ENCODE assay signal across 28 cellular contexts in genomic region chr2:100274076-100274475, GRCh38. TPM values are rescaled to one million over a fixed set of nuclear protein-coding genes. Genes with fewer than 3 reads are reported as not detected.
A peak's percentile ranks its signal among the peaks of the same experiment; 100 is the strongest.
DNase-seq lines count a peak whose midpoint lies in the region; ATAC-seq and TF ChIP-seq lines count a peak whose summit lies in the region.
"Had no signal": no experiment of that assay in that cellular context is flagged by ENCODE, and none has a peak within 500 bp of the region (broad histone marks: within the 10 kb centered on the region; RNA-seq: fewer than 3 reads in every experiment).

No MANE protein-coding gene starts in this region.

- ATAC-seq in natural killer cell (peak; percentile 40 to 71 (median 68)), GM21381 (IDR thresholded peaks at IDR 0.05; ENCODE audit: unreplicated experiment) (no peak), GM18861 (IDR thresholded peaks at IDR 0.05; ENCODE audit: unreplicated experiment) (no peak)
- ATAC-seq: activated T-cell treated with anti-CD3 and anti-CD28 coated beads, Interleukin-2, amount 50 U/mL, for 72 hours; HCT116; naive thymus-derived CD8-positive, alpha-beta T cell; right lobe of liver had no signal

- no peak overlapping the region for H3K4me3 Mint-ChIP-seq in natural killer cell
- H3K4me3 Mint-ChIP-seq: activated CD4-positive, alpha-beta memory T cell treated with anti-CD3 and anti-CD28 coated beads for 36 hours; activated naive CD8-positive, alpha-beta T cell treated with anti-CD3 and anti-CD28 coated beads, Interleukin-2, amount 10 ng/mL, durations not matched to agents 7 days and 5 days; activated T-cell treated with anti-CD3 and anti-CD28 coated beads, Interleukin-2, amount 50 U/mL, for 72 hours; naive thymus-derived CD8-positive, alpha-beta T cell; type B pancreatic cell had no signal

- intact Hi-C loops in natural killer cell (cut with micrococcal nuclease) = no loop called here

- no peaks in the 10 kb centered on the region for H3K36me3 Mint-ChIP-seq in natural killer cell
- H3K36me3 Mint-ChIP-seq: activated CD4-positive, alpha-beta memory T cell treated with anti-CD3 and anti-CD28 coated beads for 36 hours; activated naive CD8-positive, alpha-beta T cell treated with anti-CD3 and anti-CD28 coated beads, Interleukin-2, amount 10 ng/mL, durations not matched to agents 7 days and 5 days; naive thymus-derived CD8-positive, alpha-beta T cell; type B pancreatic cell had no signal

- no peaks in the 10 kb centered on the region for H3K27me3 Mint-ChIP-seq in natural killer cell (ENCODE audit: low read depth in 2 of 2)
- H3K27me3 Mint-ChIP-seq: type B pancreatic cell had no signal

- H3K27ac Mint-ChIP-seq in natural killer cell = peak overlapping the region; percentile 4 to 56
- H3K27ac Mint-ChIP-seq: activated CD4-positive, alpha-beta memory T cell treated with anti-CD3 and anti-CD28 coated beads for 36 hours; activated naive CD8-positive, alpha-beta T cell treated with anti-CD3 and anti-CD28 coated beads, Interleukin-2, amount 10 ng/mL, durations not matched to agents 7 days and 5 days; activated T-cell treated with anti-CD3 and anti-CD28 coated beads, Interleukin-2, amount 50 U/mL, for 72 hours; type B pancreatic cell had no signal

- peaks cover 16 to 20% of the 10 kb centered on the region in 2 donors for H3K4me1 Mint-ChIP-seq in natural killer cell

- H3K9me3 Mint-ChIP-seq in natural killer cell = no peaks in the 10 kb centered on the region
- H3K9me3 Mint-ChIP-seq: activated naive CD8-positive, alpha-beta T cell treated with anti-CD3 and anti-CD28 coated beads, Interleukin-2, amount 10 ng/mL, durations not matched to agents 7 days and 5 days; activated T-cell treated with anti-CD3 and anti-CD28 coated beads, Interleukin-2, amount 50 U/mL, for 72 hours; type B pancreatic cell had no signal

- TF ChIP-seq CTCF in natural killer cell (IDR thresholded peaks at IDR 0.05) = no peak

- no peaks in the 10 kb centered on the region for H3K27me3 ChIP-seq in H7 (ENCODE audit: control insufficient read depth, insufficient read depth, low read length)
- H3K27me3 ChIP-seq: BE2C, brain microvascular endothelial cell, right lobe of liver had no signal

- no peak overlapping the region for H3K4me3 ChIP-seq in H7 (ENCODE audit: insufficient read depth, low read depth, low read length)
- H3K4me3 ChIP-seq: right lobe of liver had no signal

- no peaks in the 10 kb centered on the region for H3K36me3 ChIP-seq in H7 (replicated peaks; ENCODE audit: control insufficient read depth, insufficient read depth, low read length)
- H3K36me3 ChIP-seq: BE2C, brain microvascular endothelial cell, right lobe of liver had no signal

- DNase-seq in NCI-H1417 (lab: John Stamatoyannopoulos, UW) (peak in 2 of 3 experiments; percentile 9 to 34), NCI-H1417 treated with DMSO at 0.1 percent for 48 hours (lab: John Stamatoyannopoulos, UW) (no peak), H7 (peak; percentile 74), ecto neural progenitor cell (ENCODE audit: low spot score) (peak; percentile 31), natural killer cell (no peak)
- no peak for DNase-seq in stimulated activated CD4-positive, alpha-beta T cell treated with anti-CD3 and anti-CD28 coated beads, Interleukin-1b, Interleukin-23, amount 100 ng/mL, for 48 hours
- DNase-seq: 8988T; activated CD4-positive, alpha-beta memory T cell treated with anti-CD3 and anti-CD28 coated beads for 36 hours; activated naive CD8-positive, alpha-beta T cell treated with anti-CD3 and anti-CD28 coated beads, Interleukin-2, amount 10 ng/mL, durations not matched to agents 7 days and 5 days; activated T-cell treated with anti-CD3 and anti-CD28 coated beads, Interleukin-2, amount 50 U/mL, for 72 hours; BE2C; brain microvascular endothelial cell; COR-L47; cortex of kidney; kidney; naive thymus-derived CD8-positive, alpha-beta T cell; NCI-H2081 treated with DMSO at 0.1 percent for 48 hours; NCI-H748 treated with DMSO at 0.1 percent for 48 hours; SHP77 treated with DMSO at 0.1 percent for 48 hours; stimulated activated CD4-positive, alpha-beta T cell treated with anti-CD3 and anti-CD28 coated beads, Interleukin-15, amount 100 ng/mL, for 24 hours; stimulated activated naive CD4-positive, alpha-beta T cell treated with Interleukin-2 at 50 U/mL for 16 hours had no signal

RNA-seq across cellular contexts. Expression of gene LONRF2, which starts 48.2 kb away (rescaled TPM):
- total RNA-seq in H7 (2014; rRNA removed; shearing (Covaris generic)) = 0.04 TPM in 1 of 2 replicates, not detected in the other
- total RNA-seq in natural killer cell = not detected
- total RNA-seq: endothelial cell of umbilical vein; MCF 10A; naive thymus-derived CD8-positive, alpha-beta T cell had no signal

Comparison
In these comparisons a context has a peak if more than half of its experiments do, and no peak if none do; other contexts are left out.
1. DNase-seq: peak in NCI-H1417 (2 of 3), H7 (single experiment) and ecto neural progenitor cell (single experiment); none in NCI-H1417 treated with DMSO at 0.1 percent for 48 hours (single experiment), natural killer cell (single experiment) and stimulated activated CD4-positive, alpha-beta T cell treated with anti-CD3 and anti-CD28 coated beads, Interleukin-1b, Interleukin-23, amount 100 ng/mL, for 48 hours (single experiment).
2. ATAC-seq: peak in natural killer cell (3 of 3); none in GM21381 (single experiment) and GM18861 (single experiment).